In genomic region chr1:77977989-77978292, GRCh38 we compare ENCODE assay signal across 8 cellular contexts. TPM values are rescaled to one million over a fixed set of nuclear protein-coding genes. Genes with fewer than 3 reads are reported as not detected.
DNase-seq lines count a peak whose midpoint lies in the region; ATAC-seq, FAIRE-seq and TF ChIP-seq lines count a peak whose summit lies in the region.

No MANE protein-coding gene starts in this region.

- H3K9me3 Mint-ChIP-seq in GM23338 = no peaks in the 10 kb centered on the region
- no peaks in the 10 kb centered on the region for H3K9me3 Mint-ChIP-seq in natural killer cell treated with Interleukin-12 subunit alpha and Interleukin-12 subunit beta and Interleukin-15 and Interleukin-18, amount 100 ng/mL, for 72 hours

- H3K27me3 ChIP-seq in GM23338 (ENCODE audit: insufficient read depth) (no peaks in the 10 kb centered on the region), keratinocyte (ENCODE audit: control insufficient read depth, extremely low read depth, insufficient read depth, low read length) (no peaks in the 10 kb centered on the region), thyroid gland (no peaks in the 10 kb centered on the region)

- H4K20me1 ChIP-seq in GM23338 (replicated peaks; ENCODE audit: insufficient read depth) (peaks cover 37% of the 10 kb centered on the region), keratinocyte (ENCODE audit: control insufficient read depth, extremely low read depth, insufficient read depth, low read length) (peaks cover 34% of the 10 kb centered on the region)

- H3F3A ChIP-seq in GM23338 (replicated peaks; ENCODE audit: low read depth) = no peaks in the 10 kb centered on the region

- no peak for ATAC-seq in GM23338
- ATAC-seq in omental fat pad (ENCODE audit: low FRiP score) = no peak
- no peak for ATAC-seq in natural killer cell treated with Interleukin-12 subunit alpha and Interleukin-12 subunit beta and Interleukin-15 and Interleukin-18, amount 100 ng/mL, for 72 hours
- no peak for ATAC-seq in GM21423 (IDR thresholded peaks at IDR 0.05; ENCODE audit: unreplicated experiment)

- dilution Hi-C loops in keratinocyte (cut with MboI; ENCODE audit: extremely low pct_ligation_motif_present, low sequenced_read_pairs) = no loop called here

- peaks cover 22% of the 10 kb centered on the region for H3K36me3 Mint-ChIP-seq in GM23338 (ENCODE audit: low read depth)
- peaks cover 15% of the 10 kb centered on the region for H3K36me3 Mint-ChIP-seq in natural killer cell treated with Interleukin-12 subunit alpha and Interleukin-12 subunit beta and Interleukin-15 and Interleukin-18, amount 100 ng/mL, for 72 hours

- TF ChIP-seq POLR2A in thyroid gland (IDR thresholded peaks at IDR 0.05) = no peak

- no peaks in the 10 kb centered on the region for H3K9me3 ChIP-seq in keratinocyte (ENCODE audit: control insufficient read depth, low read depth, low read length)
- no peaks in the 10 kb centered on the region for H3K9me3 ChIP-seq in thyroid gland

- no peak overlapping the region for H3K4me3 Mint-ChIP-seq in GM23338
- H3K4me3 Mint-ChIP-seq in natural killer cell treated with Interleukin-12 subunit alpha and Interleukin-12 subunit beta and Interleukin-15 and Interleukin-18, amount 100 ng/mL, for 72 hours = no peak overlapping the region

- H3K4me2 ChIP-seq in GM23338 = peak overlapping the region; percentile 73
- peak overlapping the region; percentile 90 for H3K4me2 ChIP-seq in keratinocyte (ENCODE audit: control insufficient read depth, extremely low read depth, insufficient read depth, low read depth, low read length)

- H3K27me3 Mint-ChIP-seq in GM23338 (ENCODE audit: insufficient read depth, low read depth, poor library complexity) = peaks cover 12% of the 10 kb centered on the region
- H3K27me3 Mint-ChIP-seq in natural killer cell treated with Interleukin-12 subunit alpha and Interleukin-12 subunit beta and Interleukin-15 and Interleukin-18, amount 100 ng/mL, for 72 hours = no peaks in the 10 kb centered on the region

- H3K27ac Mint-ChIP-seq in GM23338 = no peak overlapping the region
- H3K27ac Mint-ChIP-seq in natural killer cell treated with Interleukin-12 subunit alpha and Interleukin-12 subunit beta and Interleukin-15 and Interleukin-18, amount 100 ng/mL, for 72 hours = no peak overlapping the region

- no peak overlapping the region for H2AFZ ChIP-seq in GM23338
- no peak overlapping the region for H2AFZ ChIP-seq in keratinocyte (ENCODE audit: control insufficient read depth, low read length)

- WGBS in thyroid gland, 2 donors = 0 to 1% methylated on average over 5 of the region's 5 CpGs

- H3K9ac ChIP-seq in keratinocyte (ENCODE audit: control insufficient read depth, extremely low read depth, insufficient read depth, low read length) = peak overlapping the region; percentile 100

- no peaks in the 10 kb centered on the region; the same call in 1 of the 2 replicates for H3K36me3 ChIP-seq in GM23338 (ENCODE audit: insufficient read depth)
- peaks cover 4 to 8% of the 10 kb centered on the region in 2 experiments for H3K36me3 ChIP-seq in keratinocyte (ENCODE audit: control insufficient read depth in 2 of 2, extremely low read depth in 1 of 2, insufficient read depth in 2 of 2, low read length in 2 of 2)
- no peaks in the 10 kb centered on the region for H3K36me3 ChIP-seq in thyroid gland

- TF ChIP-seq CTCF in GM23338 (conservative IDR thresholded peaks at IDR 0.05; ENCODE audit: low read depth in 2 of 2) (no peak), WI38 (IDR thresholded peaks at IDR 0.05; ENCODE audit: low read depth, low read length) (no peak), keratinocyte (optimal IDR thresholded peaks at IDR 0.05 in 1 of 3, IDR thresholded peaks at IDR 0.05 in 1 of 3, conservative IDR thresholded peaks at IDR 0.05 in 1 of 3; ENCODE audit: extremely low read depth in 1 of 3, insufficient read depth in 2 of 3, low read length in 3 of 3) (no peak), thyroid gland (IDR thresholded peaks at IDR 0.05) (no peak), omental fat pad (IDR thresholded peaks at IDR 0.05) (no peak)

- peaks cover 39% of the 10 kb centered on the region for H3K4me1 Mint-ChIP-seq in GM23338
- H3K4me1 Mint-ChIP-seq in natural killer cell treated with Interleukin-12 subunit alpha and Interleukin-12 subunit beta and Interleukin-15 and Interleukin-18, amount 100 ng/mL, for 72 hours (ENCODE audit: low read depth in 2 of 2) = peaks cover 27 to 32% of the 10 kb centered on the region in 2 donors

- peak overlapping the region; percentile 81 for H3K4me3 ChIP-seq in GM23338
- peak overlapping the region; percentile 98 for H3K4me3 ChIP-seq in WI38 (ENCODE audit: low read depth, low read length)
- peak overlapping the region; percentile 55 to 93 (median 90) for H3K4me3 ChIP-seq in keratinocyte (ENCODE audit: control insufficient read depth in 2 of 3, extremely low read depth in 1 of 3, insufficient read depth in 2 of 3, low read depth in 1 of 3, low read length in 3 of 3)
- peak overlapping the region; percentile 45 to 85 (median 63) for H3K4me3 ChIP-seq in thyroid gland (replicated peaks in 1 of 3)

- H3K4me1 ChIP-seq in GM23338 (ENCODE audit: insufficient read depth) (peaks cover 50% of the 10 kb centered on the region), keratinocyte (ENCODE audit: control insufficient read depth, extremely low read depth, insufficient read depth, low read length) (peaks cover 20% of the 10 kb centered on the region), thyroid gland (peaks cover 33 to 42% of the 10 kb centered on the region in 2 donors)

- H3K9me1 ChIP-seq in keratinocyte (ENCODE audit: control insufficient read depth, extremely low read depth, insufficient read depth, low read length) = peaks cover 2% of the 10 kb centered on the region

- H3K27ac ChIP-seq in GM23338 (ENCODE audit: low read depth) = no peak overlapping the region
- H3K27ac ChIP-seq in keratinocyte (ENCODE audit: control insufficient read depth, insufficient read depth, low read length) = peak overlapping the region; percentile 100
- H3K27ac ChIP-seq in thyroid gland = peak overlapping the region; percentile 93 to 99 (median 99)

- no peak for FAIRE-seq in keratinocyte (lab: Jason Lieb, UNC)

- H3K79me2 ChIP-seq in GM23338 (replicated peaks; ENCODE audit: insufficient read depth) (peaks cover 91% of the 10 kb centered on the region), keratinocyte (ENCODE audit: control insufficient read depth, insufficient read depth, low read length) (peaks cover 86% of the 10 kb centered on the region)

- no peaks in the 10 kb centered on the region for H3K9me2 ChIP-seq in GM23338 (ENCODE audit: insufficient read depth)

- no peak for DNase-seq in GM23338 (ENCODE audit: low spot score)
- no peak for DNase-seq in keratinocyte (ENCODE audit: low read depth, low spot score)
- DNase-seq in thyroid gland = no peak
- DNase-seq in omental fat pad (ENCODE audit: low spot score) = no peak
- DNase-seq in OCI-M2 (lab: John Stamatoyannopoulos, UW; ENCODE audit: unreplicated experiment) = no peak
- DNase-seq in natural killer cell treated with Interleukin-12 subunit alpha and Interleukin-12 subunit beta and Interleukin-15 and Interleukin-18, amount 100 ng/mL, for 72 hours (ENCODE audit: low spot score) = no peak

- intact Hi-C loops in thyroid gland (cut with DNase I) = no loop called here

RNA-seq across cellular contexts. Expression of gene FUBP1, which starts 0.9 kb away (rescaled TPM):
- total RNA-seq in GM23338 (2014; rRNA removed; shearing (Covaris generic)) = 308 and 321 TPM in 2 replicates
- 194 and 212 TPM in 2 replicates for polyA plus RNA-seq in GM23338 (2016; fragmentation: Nextera tagmentation; extraction: Ambion mirVana)
- 97.2 to 137 TPM (median 112 TPM) in 3 replicates for polyA plus RNA-seq in keratinocyte
- 72.1 TPM for polyA plus RNA-seq in keratinocyte (2011; ENCODE audit: low read depth)
- polyA plus RNA-seq in keratinocyte (2011; cell fraction: cytosol; rRNA removed) = 52.4 and 67.8 TPM in 2 replicates
- 145 and 211 TPM in 2 replicates for polyA plus RNA-seq in keratinocyte (2011; cell fraction: nucleus; rRNA removed)
- 70.7 and 95.3 TPM in 2 replicates for polyA plus RNA-seq in keratinocyte (2012; ENCODE audit: low replicate concordance)
- polyA minus RNA-seq in keratinocyte = 68.7 to 119 TPM (median 94.6 TPM) in 3 replicates
- 60.6 TPM for polyA minus RNA-seq in keratinocyte (2011; cell fraction: cytosol; rRNA and poly(A)+ RNA removed)
- 81.6 and 126 TPM in 2 replicates for polyA minus RNA-seq in keratinocyte (2011; cell fraction: nucleus; rRNA and poly(A)+ RNA removed)
- 100 to 1,000 TPM; 136 to 231 (median 178) TPM for total RNA-seq in thyroid gland
- total RNA-seq in omental fat pad = 100 to 1,000 TPM in 2 of 4 donors, 10 to 100 TPM in 2; 70.2 to 152 (median 94.4) TPM
- total RNA-seq in natural killer cell treated with Interleukin-12 subunit alpha and Interleukin-12 subunit beta and Interleukin-15 and Interleukin-18, amount 100 ng/mL, for 72 hours = 100 to 1,000 TPM; 181 to 204 TPM

RNA-seq across cellular contexts. Expression of gene DNAJB4, which starts 26.8 kb away (rescaled TPM):
- 12.9 and 14.1 TPM in 2 replicates for total RNA-seq in GM23338 (2014; rRNA removed; shearing (Covaris generic))
- 8.2 and 12.4 TPM in 2 replicates for polyA plus RNA-seq in GM23338 (2016; fragmentation: Nextera tagmentation; extraction: Ambion mirVana)
- 17.3 to 30.9 TPM (median 27.5 TPM) in 3 replicates for polyA plus RNA-seq in keratinocyte
- 53.4 TPM for polyA plus RNA-seq in keratinocyte (2011; ENCODE audit: low read depth)
- 21.6 and 32.0 TPM in 2 replicates for polyA plus RNA-seq in keratinocyte (2011; cell fraction: cytosol; rRNA removed)
- polyA plus RNA-seq in keratinocyte (2011; cell fraction: nucleus; rRNA removed) = 39.5 and 52.4 TPM in 2 replicates
- polyA plus RNA-seq in keratinocyte (2012; ENCODE audit: low replicate concordance) = 19.5 and 28.0 TPM in 2 replicates
- polyA minus RNA-seq in keratinocyte = 1.9 to 16.2 TPM (median 12.6 TPM) in 3 replicates
- polyA minus RNA-seq in keratinocyte (2011; cell fraction: cytosol; rRNA and poly(A)+ RNA removed) = 20.0 TPM
- polyA minus RNA-seq in keratinocyte (2011; cell fraction: nucleus; rRNA and poly(A)+ RNA removed) = 18.4 and 34.1 TPM in 2 replicates
- total RNA-seq in thyroid gland = 10 to 100 TPM; 44.5 to 57.2 (median 50.8) TPM
- 10 to 100 TPM; 32.1 to 50.4 (median 41.0) TPM for total RNA-seq in omental fat pad
- total RNA-seq in natural killer cell treated with Interleukin-12 subunit alpha and Interleukin-12 subunit beta and Interleukin-15 and Interleukin-18, amount 100 ng/mL, for 72 hours = 10 to 100 TPM in 1 of 2 donors, 1 to 10 TPM in 1; 8.9 to 13.2 TPM
